8 cellular contexts compared by ENCODE assay signal in the genomic region with DNA sequence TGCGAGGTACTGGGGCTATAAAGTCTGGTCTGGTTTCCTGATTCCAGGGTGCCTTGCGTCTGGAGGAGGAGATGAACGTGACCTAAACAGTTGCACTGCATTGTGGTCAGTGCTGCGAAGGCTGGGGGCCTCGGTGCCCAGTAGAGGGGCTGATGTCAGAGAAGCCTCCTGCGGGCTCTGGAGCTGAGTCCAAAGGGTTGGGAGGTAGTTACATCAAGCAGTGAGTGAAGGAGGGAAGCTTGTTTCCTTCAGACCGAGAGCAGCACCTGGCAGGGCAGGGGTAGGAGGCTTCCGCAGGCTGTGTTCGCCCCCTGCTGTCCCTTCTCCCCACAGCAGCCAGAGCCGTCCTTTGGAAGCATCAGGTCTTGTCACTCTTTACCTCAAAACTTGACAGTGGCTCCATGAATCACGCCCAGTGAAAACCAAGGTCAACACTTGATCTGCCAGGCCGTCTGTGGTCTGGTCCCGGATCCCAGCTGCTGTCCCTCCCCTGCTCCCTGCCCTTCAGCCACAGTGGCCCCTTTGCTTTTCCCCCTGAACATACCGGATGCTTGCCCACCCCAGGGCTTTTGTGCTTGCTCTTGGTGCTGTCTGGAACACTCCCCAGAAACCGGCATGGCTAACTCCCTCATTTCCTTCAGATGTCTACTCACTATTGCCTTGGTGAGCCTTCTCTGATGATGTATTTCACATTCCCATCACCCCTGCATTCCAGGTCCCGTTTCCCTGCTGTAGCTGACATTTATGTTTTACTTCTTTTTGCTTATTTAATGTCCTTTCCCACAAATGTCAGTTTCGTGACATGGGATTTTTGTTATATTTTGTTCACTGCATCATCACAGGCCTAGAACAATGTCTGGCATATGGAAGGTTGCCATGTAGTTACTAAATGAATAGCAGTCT. TPM values are rescaled to one million over a fixed set of nuclear protein-coding genes. Genes with fewer than 3 reads are reported as not detected.
DNase-seq lines count a peak whose midpoint lies in the region; ATAC-seq and TF ChIP-seq lines count a peak whose summit lies in the region.

No MANE protein-coding gene starts in this region.

- no peak overlapping the region for H3K4me2 ChIP-seq in neural progenitor cell

- H3K9me3 ChIP-seq in neural progenitor cell (ENCODE audit: low read depth) = no peaks in the 10 kb centered on the region

- H3K4me3 ChIP-seq in GM12875 (ENCODE audit: low read depth, low read length) (no peak overlapping the region), fibroblast of mammary gland (ENCODE audit: control insufficient read depth, low read depth, low read length) (no peak overlapping the region), neural progenitor cell (no peak overlapping the region)

- H3K79me2 ChIP-seq in neural progenitor cell (ENCODE audit: low read depth) = peaks cover 76% of the 10 kb centered on the region

- no peak overlapping the region for H2AFZ ChIP-seq in neural progenitor cell (replicated peaks)

- no peaks in the 10 kb centered on the region for H3K27me3 ChIP-seq in neural progenitor cell

- no peak overlapping the region for H3K9ac ChIP-seq in neural progenitor cell

- H3K36me3 Mint-ChIP-seq in neural progenitor cell = peaks cover 24% of the 10 kb centered on the region

- no peaks in the 10 kb centered on the region for H3K4me1 ChIP-seq in neural progenitor cell

- H3K4me1 Mint-ChIP-seq in neural progenitor cell = peaks cover 3% of the 10 kb centered on the region

- no peak overlapping the region for H3K27ac ChIP-seq in neural progenitor cell

- no peaks in the 10 kb centered on the region for H3K36me3 ChIP-seq in neural progenitor cell

- peaks cover 63% of the 10 kb centered on the region for H4K20me1 ChIP-seq in neural progenitor cell (ENCODE audit: low read depth)

- peaks cover 5% of the 10 kb centered on the region for H3F3A ChIP-seq in neural progenitor cell (ENCODE audit: low read depth)

- H3K4me3 Mint-ChIP-seq in neural progenitor cell = no peak overlapping the region

- no peak overlapping the region for H3K27ac Mint-ChIP-seq in neural progenitor cell

- ATAC-seq in HG03280 (IDR thresholded peaks at IDR 0.05; ENCODE audit: unreplicated experiment) = no peak
- no peak for ATAC-seq in GM18907 (IDR thresholded peaks at IDR 0.05; ENCODE audit: unreplicated experiment)

- peak; percentile 86 for TF ChIP-seq CTCF in GM12875 (IDR thresholded peaks at IDR 0.05; ENCODE audit: borderline replicate concordance, insufficient read depth, low read depth, low read length)
- TF ChIP-seq CTCF in fibroblast of mammary gland (conservative IDR thresholded peaks at IDR 0.05; ENCODE audit: control insufficient read depth, insufficient read depth, low read depth, low read length) = peak; percentile 65
- TF ChIP-seq CTCF in neural progenitor cell (IDR thresholded peaks at IDR 0.05) = peak; percentile 62

- DNase-seq in A172 (ENCODE audit: low spot score) (peak; percentile 62), NCI-H69 (lab: John Stamatoyannopoulos, UW) (peak; percentile 45), activated T-cell treated with anti-CD3 and anti-CD28 coated beads for 4 hours (peak; percentile 28), fibroblast of mammary gland (ENCODE audit: low read depth) (peak; percentile 59), neural progenitor cell (ENCODE audit: low spot score) (peak; percentile 69)

- H3K27me3 Mint-ChIP-seq in neural progenitor cell (ENCODE audit: insufficient read depth, low read depth) = no peaks in the 10 kb centered on the region

- no peaks in the 10 kb centered on the region for H3K9me3 Mint-ChIP-seq in neural progenitor cell

RNA-seq across cellular contexts. Expression of a gene that starts 7.0 kb away (rescaled TPM):
- 189 and 200 TPM in 2 replicates for total RNA-seq in A172 (2014; rRNA removed; shearing (Covaris generic))
- total RNA-seq in neural progenitor cell (ENCODE audit: low replicate concordance) = 73.1 and 106 TPM in 2 replicates

RNA-seq across cellular contexts. Expression of a gene that starts 35.3 kb away (rescaled TPM):
- total RNA-seq in A172 (2014; rRNA removed; shearing (Covaris generic)) = 27.6 and 46.1 TPM in 2 replicates
- 5.5 and 8.5 TPM in 2 replicates for total RNA-seq in neural progenitor cell (ENCODE audit: low replicate concordance)
